8 cellular contexts compared by ENCODE assay signal in the genomic region with DNA sequence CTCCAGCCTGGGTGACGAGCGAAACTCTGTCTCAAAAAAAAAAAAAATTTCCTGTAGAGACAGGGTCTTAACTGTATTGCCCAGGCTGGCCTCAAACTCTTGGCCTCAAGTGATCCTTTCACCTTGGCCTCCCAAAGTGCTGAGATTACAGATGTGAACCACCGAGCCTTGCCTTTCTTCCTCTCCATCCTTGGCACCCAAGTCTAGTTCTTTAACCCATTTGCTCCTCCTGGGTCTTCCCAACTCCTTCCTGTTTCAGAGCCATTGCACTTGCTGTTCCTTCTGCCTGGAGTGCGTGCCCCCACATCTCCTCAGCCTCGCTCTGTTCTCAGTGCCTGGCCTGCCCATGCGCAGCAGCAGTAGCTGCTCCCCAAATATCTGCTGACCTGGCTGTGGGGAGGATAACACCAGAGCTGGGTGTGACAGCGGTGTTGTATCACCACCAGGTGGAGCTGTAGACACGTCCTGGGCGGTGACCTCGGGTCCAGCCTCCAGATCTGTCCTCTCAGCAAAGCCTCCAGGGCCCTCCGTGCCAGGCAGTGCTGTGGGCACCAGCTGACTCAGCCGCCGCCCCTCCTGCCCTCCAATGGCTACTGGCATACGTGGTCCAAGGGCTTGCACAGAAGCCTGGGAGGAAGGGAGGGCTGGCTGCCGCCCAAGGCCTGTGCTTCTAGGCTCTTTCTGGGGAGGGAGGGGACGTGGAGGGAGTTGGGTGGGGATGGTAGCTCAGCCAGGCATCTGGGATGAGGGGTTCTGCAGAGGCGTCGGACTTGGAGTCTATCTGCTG.
DNase-seq lines count a peak whose midpoint lies in the region; ATAC-seq lines count a peak whose summit lies in the region.

No MANE protein-coding gene starts in this region.

- peak; percentile 95 for DNase-seq in 8988T
- DNase-seq in NOMO-1 treated with DMSO at 0.1 percent for 48 hours (lab: John Stamatoyannopoulos, UW; ENCODE audit: unreplicated experiment) = peak; percentile 82
- peak; percentile 55 to 69 (median 66) for DNase-seq in activated CD8-positive, alpha-beta memory T cell treated with anti-CD3 and anti-CD28 coated beads for 48 hours (ENCODE audit: low read depth in 2 of 3, low spot score in 2 of 3)
- peak; percentile 78 for DNase-seq in effector CD4-positive, alpha-beta T cell
- DNase-seq in medulla oblongata (ENCODE audit: extremely low spot score) = peak; percentile 98
- DNase-seq in stimulated activated CD8-positive, alpha-beta memory T cell treated with anti-CD3 and anti-CD28 coated beads, Interleukin-12 subunit alpha, Interleukin-12 subunit beta, amount 100 ng/mL, for 4 hours (ENCODE audit: low read depth) = peak; percentile 58

- ATAC-seq in GM18502 (IDR thresholded peaks at IDR 0.05; ENCODE audit: poor library complexity, unreplicated experiment) (peak; percentile 75), HG03558 (IDR thresholded peaks at IDR 0.05; ENCODE audit: extremely low read depth, unreplicated experiment) (peak; percentile 62)

Comparison
In these comparisons a context has a peak if more than half of its experiments do, and no peak if none do; other contexts are left out.
1. Peak in every context shown above with its lines: DNase-seq and ATAC-seq.